In genomic region chr10:110226926-110227641, GRCh38 we compare ENCODE assay signal across 8 cellular contexts. TPM values are rescaled to one million over a fixed set of nuclear protein-coding genes. Genes with fewer than 3 reads are reported as not detected.
A peak's percentile ranks its signal among the peaks of the same experiment; 100 is the strongest.
DNase-seq lines count a peak whose midpoint lies in the region; ATAC-seq and TF ChIP-seq lines count a peak whose summit lies in the region.

No MANE protein-coding gene starts in this region.

- DNase-seq in AG10803 (ENCODE audit: low read depth) (no peak), GM23338 (ENCODE audit: low spot score) (peak; percentile 76), RWPE2 (ENCODE audit: low spot score) (no peak), activated gamma-delta T cell (lab: John Stamatoyannopoulos, UW) (peak; percentile 57), fibroblast of villous mesenchyme (ENCODE audit: low read depth) (peak; percentile 36), thyroid gland (peak; percentile 79 to 81)

- H3K79me2 ChIP-seq in GM23338 (replicated peaks; ENCODE audit: insufficient read depth) (no peaks in the 10 kb centered on the region), neural cell (replicated peaks; ENCODE audit: insufficient read depth, low read length) (peaks cover 17% of the 10 kb centered on the region)

- peaks cover 7% of the 10 kb centered on the region; the same call in 2 of the 3 replicates for H3K36me3 Mint-ChIP-seq in GM23338 (ENCODE audit: low read depth)

- H4K20me1 ChIP-seq in GM23338 (replicated peaks; ENCODE audit: insufficient read depth) = no peaks in the 10 kb centered on the region
- H4K20me1 ChIP-seq in neural cell (ENCODE audit: insufficient read depth) = peaks cover 4% of the 10 kb centered on the region

- H3K4me1 ChIP-seq in GM23338 (ENCODE audit: insufficient read depth) (peaks cover 14% of the 10 kb centered on the region), RWPE2 (ENCODE audit: insufficient read depth, poor library complexity, severe bottlenecking) (peaks cover 4% of the 10 kb centered on the region), thyroid gland (peaks cover 9 to 28% of the 10 kb centered on the region in 2 donors)

- H3K27me3 ChIP-seq in GM23338 (ENCODE audit: insufficient read depth) (peaks cover 19% of the 10 kb centered on the region), RWPE2 (ENCODE audit: insufficient read depth, poor library complexity, severe bottlenecking) (no peaks in the 10 kb centered on the region), neural cell (ENCODE audit: insufficient read depth, low read depth, low read length) (no peaks in the 10 kb centered on the region), thyroid gland (no peaks in the 10 kb centered on the region)

- TF ChIP-seq RAD21 in neural cell (conservative IDR thresholded peaks at IDR 0.05) = no peak

- peak in 1 of 2 donors; percentile 59 for TF ChIP-seq POLR2A in thyroid gland (IDR thresholded peaks at IDR 0.05)

- peak overlapping the region; percentile 81 for H3K4me3 ChIP-seq in AG10803 (ENCODE audit: low read length)
- H3K4me3 ChIP-seq in GM23338 = peak overlapping the region; percentile 74
- H3K4me3 ChIP-seq in RWPE2 (ENCODE audit: severe bottlenecking) = peak overlapping the region; percentile 38
- H3K4me3 ChIP-seq in fibroblast of villous mesenchyme (ENCODE audit: low read depth, low read length) = peak overlapping the region; percentile 75
- H3K4me3 ChIP-seq in neural cell (ENCODE audit: low read length) = peak overlapping the region; percentile 84
- peak overlapping the region in 2 of 3 donors; percentile 1 to 69 for H3K4me3 ChIP-seq in thyroid gland (replicated peaks in 1 of 3)

- no peaks in the 10 kb centered on the region; the same call in 2 of the 3 replicates for H3K9me3 Mint-ChIP-seq in GM23338

- H3K27ac Mint-ChIP-seq in GM23338 = peak overlapping the region; percentile 97

- peaks cover 23% of the 10 kb centered on the region for H3K27me3 Mint-ChIP-seq in GM23338 (ENCODE audit: insufficient read depth, low read depth, poor library complexity)

- peak overlapping the region; percentile 91 for H3K4me3 Mint-ChIP-seq in GM23338

- intact Hi-C loops in thyroid gland (cut with DNase I) = loop anchor here (10.0 kb wide), 1 partner anchor 48 kb away; no protein-coding TSS in a partner anchor

- H3K36me3 ChIP-seq in GM23338 (ENCODE audit: insufficient read depth) (no peaks in the 10 kb centered on the region), RWPE2 (ENCODE audit: low read depth) (no peaks in the 10 kb centered on the region; the same call in 1 of the 2 replicates), neural cell (ENCODE audit: insufficient read depth, low read length) (no peaks in the 10 kb centered on the region), thyroid gland (peaks cover 0 to 12% of the 10 kb centered on the region in 2 donors)

- 0 to 2% methylated on average over 33 to 38 of the region's 71 CpGs for WGBS in thyroid gland, 2 donors

- no peaks in the 10 kb centered on the region for H3K9me2 ChIP-seq in GM23338 (ENCODE audit: insufficient read depth)
- H3K9me2 ChIP-seq in neural cell (ENCODE audit: insufficient read depth, low read length) = no peaks in the 10 kb centered on the region

- no peak for TF ChIP-seq CTCF in AG10803 (conservative IDR thresholded peaks at IDR 0.05; ENCODE audit: low read length)
- TF ChIP-seq CTCF in GM23338 (conservative IDR thresholded peaks at IDR 0.05; ENCODE audit: low read depth in 2 of 2) = no peak
- TF ChIP-seq CTCF in RWPE2 (IDR thresholded peaks at IDR 0.05; ENCODE audit: poor library complexity, severe bottlenecking) = no peak
- no peak for TF ChIP-seq CTCF in fibroblast of villous mesenchyme (IDR thresholded peaks at IDR 0.05; ENCODE audit: insufficient read depth, low read depth, low read length)
- TF ChIP-seq CTCF in neural cell (IDR thresholded peaks at IDR 0.05; ENCODE audit: poor library complexity, severe bottlenecking) = no peak
- TF ChIP-seq CTCF in thyroid gland (IDR thresholded peaks at IDR 0.05) = no peak

- TF ChIP-seq EP300 in neural cell (conservative IDR thresholded peaks at IDR 0.05; ENCODE audit: poor library complexity, severe bottlenecking) = no peak

- peaks cover 30% of the 10 kb centered on the region for H3K4me1 Mint-ChIP-seq in GM23338

- H2AFZ ChIP-seq in GM23338 (no peak overlapping the region), neural cell (ENCODE audit: low read depth, low read length) (no peak overlapping the region)

- H3K27ac ChIP-seq in GM23338 (ENCODE audit: low read depth) (no peak overlapping the region), RWPE2 (ENCODE audit: poor library complexity, severe bottlenecking) (peak overlapping the region; percentile 55), neural cell (ENCODE audit: low read length) (peak overlapping the region; percentile 77), thyroid gland (peak overlapping the region; percentile 81 to 91 (median 89))

- H3K4me2 ChIP-seq in GM23338 (peak overlapping the region; percentile 47; the same call in 1 of the 2 replicates), neural cell (ENCODE audit: low read length) (no peak overlapping the region)

- ATAC-seq in GM23338 (peak; percentile 66), RWPE2 (ENCODE audit: low read depth) (peak; percentile 63), HG03280 (IDR thresholded peaks at IDR 0.05; ENCODE audit: unreplicated experiment) (no peak)

- H3F3A ChIP-seq in GM23338 (replicated peaks; ENCODE audit: low read depth) (peaks cover 7% of the 10 kb centered on the region; the same call in 1 of the 2 replicates), neural cell (ENCODE audit: insufficient read depth, low read length, poor library complexity, severe bottlenecking) (no peaks in the 10 kb centered on the region)

- H3K9me3 ChIP-seq in RWPE2 (ENCODE audit: severe bottlenecking) (no peaks in the 10 kb centered on the region), neural cell (ENCODE audit: low read length) (no peaks in the 10 kb centered on the region), thyroid gland (no peaks in the 10 kb centered on the region)

- H3K9ac ChIP-seq in neural cell (ENCODE audit: low read length) = peak overlapping the region; percentile 73

TF ChIP-seq in GM23338, 12 proteins besides CTCF, POLR2A, EP300 and RAD21:
- TF ChIP-seq STAT1 (IDR thresholded peaks at IDR 0.05; ENCODE audit: unreplicated experiment) = no peak
- no peak for TF ChIP-seq POLR2AphosphoS5 (IDR thresholded peaks at IDR 0.05; ENCODE audit: low read depth)

TF ChIP-seq in neural cell, 6 proteins besides CTCF, POLR2A, EP300 and RAD21:
- TF ChIP-seq REST (IDR thresholded peaks at IDR 0.05; ENCODE audit: borderline replicate concordance) (no peak), SMC3 (conservative IDR thresholded peaks at IDR 0.05; ENCODE audit: poor library complexity) (no peak), POLR2AphosphoS5 (IDR thresholded peaks at IDR 0.05) (peak; percentile 77)

RNA-seq across cellular contexts. Expression of gene MXI1, which starts 19.7 kb away (rescaled TPM):
- total RNA-seq in GM23338 (2014; rRNA removed; shearing (Covaris generic)) = 5.1 and 6.9 TPM in 2 replicates
- polyA plus RNA-seq in GM23338 (2016; fragmentation: Nextera tagmentation; extraction: Ambion mirVana) (8.5 and 8.6 TPM in 2 replicates), neural cell (63.1 and 69.5 TPM in 2 replicates)
- total RNA-seq in fibroblast of villous mesenchyme (7.7 and 8.2 TPM in 2 replicates), thyroid gland (100 to 1,000 TPM in 1 of 4 donors, 10 to 100 TPM in 3; 51.2 to 136 (median 59.6) TPM)
- 70.4 TPM in 2 replicates for polyA minus RNA-seq in neural cell

Comparison
In these comparisons a context has a peak if more than half of its experiments do, and no peak if none do; other contexts are left out.
1. DNase-seq: peak in GM23338 (single experiment), activated gamma-delta T cell (single experiment), fibroblast of villous mesenchyme (single experiment) and thyroid gland (2 of 2); none in AG10803 (single experiment) and RWPE2 (single experiment).
2. Peak in every context shown above with its lines, with median percentiles within 50 percentile points of each other: H3K4me3 ChIP-seq.